1 cellular context compared by ENCODE assay signal in genomic region chr2:30686000-30686399, GRCh38.
TF ChIP-seq lines count a peak whose summit lies in the region.

No MANE protein-coding gene starts in this region.

TF ChIP-seq in GM23338, 12 proteins besides CTCF, POLR2A, EP300 and RAD21 (continued from another document):
- TF ChIP-seq ZNF462 (CRISPR knock-in tag; IDR thresholded peaks at IDR 0.05) (no peak), CREB1 (CRISPR knock-in tag; IDR thresholded peaks at IDR 0.05; ENCODE audit: low read depth) (no peak), ZNF331 (CRISPR knock-in tag; IDR thresholded peaks at IDR 0.05; ENCODE audit: low read depth) (no peak), STAT1 (IDR thresholded peaks at IDR 0.05; ENCODE audit: unreplicated experiment) (no peak)
